In genomic region chr9:105475302-105475701, GRCh38 we compare ENCODE assay signal across 9 cellular contexts. TPM values are rescaled to one million over a fixed set of nuclear protein-coding genes. Genes with fewer than 3 reads are reported as not detected.
DNase-seq lines count a peak whose midpoint lies in the region; ATAC-seq and TF ChIP-seq lines count a peak whose summit lies in the region.
"Had no signal": no experiment of that assay in that cellular context is flagged by ENCODE, and none has a peak within 500 bp of the region (broad histone marks: within the 10 kb centered on the region; RNA-seq: fewer than 3 reads in every experiment).

No MANE protein-coding gene starts in this region.

- no peaks in the 10 kb centered on the region for H3K9me3 Mint-ChIP-seq in HFFc6
- H3K9me3 Mint-ChIP-seq in activated T-cell treated with anti-CD3 and anti-CD28 coated beads, Interleukin-2, amount 50 U/mL, for 4 hours, result no peaks in the 10 kb centered on the region

- TF ChIP-seq CTCF in HFFc6 (IDR thresholded peaks at IDR 0.05), result peak; percentile 68

- no peaks in the 10 kb centered on the region for H3K27me3 Mint-ChIP-seq in HFFc6 (ENCODE audit: insufficient read depth)
- H3K27me3 Mint-ChIP-seq in activated T-cell treated with anti-CD3 and anti-CD28 coated beads, Interleukin-2, amount 50 U/mL, for 4 hours (ENCODE audit: low read depth), result no peaks in the 10 kb centered on the region

- peaks cover 15% of the 10 kb centered on the region for H3K4me1 Mint-ChIP-seq in HFFc6 (ENCODE audit: low read depth)
- H3K4me1 Mint-ChIP-seq in activated T-cell treated with anti-CD3 and anti-CD28 coated beads, Interleukin-2, amount 50 U/mL, for 4 hours (ENCODE audit: low read depth), result no peaks in the 10 kb centered on the region

- H3K27ac Mint-ChIP-seq in HFFc6, result peak overlapping the region; percentile 4; the same call in 1 of the 2 replicates
- H3K27ac Mint-ChIP-seq: activated naive CD8-positive, alpha-beta T cell had no signal

- DNase-seq in AG20443 (ENCODE audit: low spot score) (peak; percentile 15), HFFc6 (peak; percentile 52), amniotic epithelial cell (ENCODE audit: low read depth) (peak; percentile 62), left lobe of liver (ENCODE audit: low spot score) (no peak), mesenteric fat pad (ENCODE audit: low spot score) (no peak)
- no peak for DNase-seq in activated T-cell treated with anti-CD3 and anti-CD28 coated beads, Interleukin-2, amount 50 U/mL, for 4 hours

- H3K4me3 Mint-ChIP-seq in HFFc6, result no peak overlapping the region
- H3K4me3 Mint-ChIP-seq in activated T-cell treated with anti-CD3 and anti-CD28 coated beads, Interleukin-2, amount 50 U/mL, for 4 hours, result no peak overlapping the region
- H3K4me3 Mint-ChIP-seq: activated naive CD8-positive, alpha-beta T cell had no signal

- H3K36me3 Mint-ChIP-seq in HFFc6 (ENCODE audit: low read depth), result peaks cover 11% of the 10 kb centered on the region; the same call in 1 of the 2 replicates
- H3K36me3 Mint-ChIP-seq in activated T-cell treated with anti-CD3 and anti-CD28 coated beads, Interleukin-2, amount 50 U/mL, for 4 hours (ENCODE audit: insufficient read depth), result peaks cover 5% of the 10 kb centered on the region
- H3K36me3 Mint-ChIP-seq: activated naive CD8-positive, alpha-beta T cell had no signal

- peak; percentile 89 for ATAC-seq in left lobe of liver
- ATAC-seq in activated T-cell treated with anti-CD3 and anti-CD28 coated beads, Interleukin-2, amount 50 U/mL, for 4 hours, result no peak
- no peak for ATAC-seq in GM21786 (IDR thresholded peaks at IDR 0.05; ENCODE audit: unreplicated experiment)
- no peak for ATAC-seq in HG03025 (IDR thresholded peaks at IDR 0.05; ENCODE audit: low FRiP score, unreplicated experiment)

RNA-seq across cellular contexts. Expression of gene FSD1L, which starts 27.5 kb away (rescaled TPM):
- total RNA-seq in HFFc6 (2021; fragmentation: NEBNext Ultra II Directional; extraction: Animal tissue kit (Norgen Biotek cat#: 25700)), result 1 to 10 TPM; 1.6 to 3.0 (median 2.4) TPM
- total RNA-seq in left lobe of liver (0.50 TPM), mesenteric fat pad (5.1 TPM)
- 1 to 10 TPM; 1.4 to 2.1 (median 1.7) TPM for total RNA-seq in activated T-cell treated with anti-CD3 and anti-CD28 coated beads, Interleukin-2, amount 50 U/mL, for 4 hours

Comparison
In these comparisons a context has a peak if more than half of its experiments do, and no peak if none do; other contexts are left out.
1. DNase-seq: peak in AG20443 (single experiment), HFFc6 (single experiment) and amniotic epithelial cell (single experiment); none in left lobe of liver (single experiment), activated T-cell treated with anti-CD3 and anti-CD28 coated beads, Interleukin-2, amount 50 U/mL, for 4 hours (single experiment) and mesenteric fat pad (single experiment).